10 cellular contexts compared by ENCODE assay signal in the genomic region with DNA sequence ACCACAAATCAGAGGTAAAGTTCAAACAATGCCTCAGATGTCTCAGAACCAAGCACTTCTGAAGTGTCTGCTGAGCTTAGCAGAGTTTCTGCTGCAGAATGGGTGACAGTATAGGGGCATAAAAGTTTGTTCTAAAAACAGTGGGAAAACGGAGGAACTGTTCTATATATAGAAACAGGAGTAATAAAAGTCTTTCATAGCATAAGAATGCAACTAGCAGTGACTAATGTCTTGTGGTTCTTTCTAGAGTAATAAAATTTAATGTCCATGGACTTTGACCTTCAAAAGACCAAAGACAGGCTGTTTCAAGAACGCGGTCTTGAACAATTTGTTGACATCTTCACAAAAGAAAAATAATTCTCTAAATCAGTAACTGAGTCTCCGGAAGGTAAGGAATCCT.
DNase-seq lines count a peak whose midpoint lies in the region; ATAC-seq, FAIRE-seq and TF ChIP-seq lines count a peak whose summit lies in the region.
"Had no signal": no experiment of that assay in that cellular context is flagged by ENCODE, and none has a peak within 500 bp of the region (broad histone marks: within the 10 kb centered on the region; RNA-seq: fewer than 3 reads in every experiment).

No MANE protein-coding gene starts in this region.

- no peaks in the 10 kb centered on the region for H3K9me3 Mint-ChIP-seq in stimulated activated naive CD8-positive, alpha-beta T cell treated with anti-CD3 and anti-CD28 coated beads, Interleukin-15, amount 100 ng/mL, for 72 hours

- no peaks in the 10 kb centered on the region for H3K36me3 Mint-ChIP-seq in T-helper 17 cell (ENCODE audit: low read depth)

- DNase-seq in HEK293T (ENCODE audit: extremely low spot score) = peak; percentile 19
- peak; percentile 58 for DNase-seq in SK-MEL-5 (ENCODE audit: low read depth, low spot score)
- DNase-seq in fibroblast of the conjunctiva (ENCODE audit: low read depth) = peak; percentile 38
- DNase-seq in urothelium cell line (ENCODE audit: low spot score) = peak; percentile 62
- no peak for DNase-seq in stimulated activated naive CD8-positive, alpha-beta T cell treated with anti-CD3 and anti-CD28 coated beads, Interleukin-15, amount 100 ng/mL, for 72 hours
- no peak for DNase-seq in hypothalamus (lab: John Stamatoyannopoulos, UW)
- no peak for DNase-seq in T-helper 17 cell
- DNase-seq: NCI-H2029 had no signal

- ATAC-seq in stimulated activated naive CD8-positive, alpha-beta T cell treated with anti-CD3 and anti-CD28 coated beads, Interleukin-15, amount 100 ng/mL, for 72 hours = no peak
- ATAC-seq in T-helper 17 cell = no peak
- ATAC-seq: Right ventricle myocardium inferior had no signal

- no peak for FAIRE-seq in urothelium cell line (lab: Jason Lieb, UNC)

- H3K9me3 ChIP-seq in T-helper 17 cell (ENCODE audit: control insufficient read depth, low read length, poor library complexity, severe bottlenecking) = no peaks in the 10 kb centered on the region
- H3K9me3 ChIP-seq: neutrophil had no signal

- POLR2A ChIA-PET in HEK293T (lab: Yijun Ruan, JAX) = no interaction called here

- CTCF ChIA-PET in HEK293T (lab: Yijun Ruan, JAX) = no interaction called here

- H3K4me3 Mint-ChIP-seq in stimulated activated naive CD8-positive, alpha-beta T cell treated with anti-CD3 and anti-CD28 coated beads, Interleukin-15, amount 100 ng/mL, for 72 hours = no peak overlapping the region
- no peak overlapping the region for H3K4me3 Mint-ChIP-seq in T-helper 17 cell

- no peaks in the 10 kb centered on the region for H3K27me3 Mint-ChIP-seq in stimulated activated naive CD8-positive, alpha-beta T cell treated with anti-CD3 and anti-CD28 coated beads, Interleukin-15, amount 100 ng/mL, for 72 hours
- H3K27me3 Mint-ChIP-seq in T-helper 17 cell = peaks cover 56% of the 10 kb centered on the region

- H3K4me1 Mint-ChIP-seq in stimulated activated naive CD8-positive, alpha-beta T cell treated with anti-CD3 and anti-CD28 coated beads, Interleukin-15, amount 100 ng/mL, for 72 hours = no peaks in the 10 kb centered on the region
- H3K4me1 Mint-ChIP-seq in T-helper 17 cell = peaks cover 2% of the 10 kb centered on the region

- in situ Hi-C loops in SK-MEL-5 (cut with HindIII; ENCODE audit: low pct_unique_long_range_greater_than_20kb, low sequenced_read_pairs) = no loop called here

- H3K27ac Mint-ChIP-seq in stimulated activated naive CD8-positive, alpha-beta T cell treated with anti-CD3 and anti-CD28 coated beads, Interleukin-15, amount 100 ng/mL, for 72 hours = no peak overlapping the region
- no peak overlapping the region for H3K27ac Mint-ChIP-seq in T-helper 17 cell

TF ChIP-seq in HEK293T, 16 proteins besides CTCF, POLR2A, EP300 and RAD21:
- TF ChIP-seq HDGF (IDR thresholded peaks at IDR 0.05; ENCODE audit: borderline replicate concordance) (no peak), NFRKB (IDR thresholded peaks at IDR 0.05) (no peak), FOXK2 (IDR thresholded peaks at IDR 0.05) (no peak), L3MBTL2 (conservative IDR thresholded peaks at IDR 0.05) (no peak)
- TF ChIP-seq, protein P1, sequence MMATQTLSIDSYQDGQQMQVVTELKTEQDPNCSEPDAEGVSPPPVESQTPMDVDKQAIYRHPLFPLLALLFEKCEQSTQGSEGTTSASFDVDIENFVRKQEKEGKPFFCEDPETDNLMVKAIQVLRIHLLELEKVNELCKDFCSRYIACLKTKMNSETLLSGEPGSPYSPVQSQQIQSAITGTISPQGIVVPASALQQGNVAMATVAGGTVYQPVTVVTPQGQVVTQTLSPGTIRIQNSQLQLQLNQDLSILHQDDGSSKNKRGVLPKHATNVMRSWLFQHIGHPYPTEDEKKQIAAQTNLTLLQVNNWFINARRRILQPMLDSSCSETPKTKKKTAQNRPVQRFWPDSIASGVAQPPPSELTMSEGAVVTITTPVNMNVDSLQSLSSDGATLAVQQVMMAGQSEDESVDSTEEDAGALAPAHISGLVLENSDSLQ (IDR thresholded peaks at IDR 0.05) = peak; percentile 28

Comparison
In these comparisons a context has a peak if more than half of its experiments do, and no peak if none do; other contexts are left out.
1. DNase-seq: peak in HEK293T (single experiment), SK-MEL-5 (single experiment), fibroblast of the conjunctiva (single experiment) and urothelium cell line (single experiment); none in stimulated activated naive CD8-positive, alpha-beta T cell treated with anti-CD3 and anti-CD28 coated beads, Interleukin-15, amount 100 ng/mL, for 72 hours (0 of 2), hypothalamus (0 of 51) and T-helper 17 cell (0 of 3).